Comparison of ENCODE assay signal across 21 cellular contexts in genomic region chrX:38519651-38520050, GRCh38. TPM values are rescaled to one million over a fixed set of nuclear protein-coding genes. Genes with fewer than 3 reads are reported as not detected.
DNase-seq lines count a peak whose midpoint lies in the region; ATAC-seq, FAIRE-seq and TF ChIP-seq lines count a peak whose summit lies in the region.
"Had no signal": no experiment of that assay in that cellular context is flagged by ENCODE, and none has a peak within 500 bp of the region (broad histone marks: within the 10 kb centered on the region; RNA-seq: fewer than 3 reads in every experiment).

No MANE protein-coding gene starts in this region.

- TF ChIP-seq EP300 in H1 (IDR thresholded peaks at IDR 0.05; ENCODE audit: borderline replicate concordance in 1 of 2, low read depth in 2 of 2, low read length in 2 of 2), result no peak

- H3K27me3 ChIP-seq in H1 (replicated peaks in 1 of 4; ENCODE audit: control insufficient read depth in 3 of 4, extremely low read depth in 1 of 4, insufficient read depth in 3 of 4, low read length in 3 of 4) (no peaks in the 10 kb centered on the region), GM23338 (ENCODE audit: insufficient read depth) (no peaks in the 10 kb centered on the region)
- H3K27me3 ChIP-seq: BE2C had no signal

- H3K4me1 ChIP-seq in H1 (replicated peaks in 1 of 4; ENCODE audit: control insufficient read depth in 3 of 4, insufficient read depth in 4 of 4, low read length in 3 of 4) (no peaks in the 10 kb centered on the region), GM23338 (ENCODE audit: insufficient read depth) (no peaks in the 10 kb centered on the region)
- H3K4me1 ChIP-seq: BE2C had no signal

- peaks cover 14% of the 10 kb centered on the region for H3K4me1 Mint-ChIP-seq in neural crest cell
- H3K4me1 Mint-ChIP-seq in GM23338, result no peaks in the 10 kb centered on the region
- no peaks in the 10 kb centered on the region for H3K4me1 Mint-ChIP-seq in activated CD4-positive, alpha-beta T cell treated with anti-CD3 and anti-CD28 coated beads, Interleukin-2, amount 10 ng/mL, durations not matched to agents 7 days and 5 days
- H3K4me1 Mint-ChIP-seq: CD4-positive, CD25-positive, alpha-beta regulatory T cell; CD8-positive, alpha-beta memory T cell had no signal

- H3K79me1 ChIP-seq in H1 (ENCODE audit: low read depth, low read length), result no peaks in the 10 kb centered on the region

- no peak for TF ChIP-seq POLR2A in H1 (IDR thresholded peaks at IDR 0.05; ENCODE audit: control extremely low read depth in 1 of 2, low read depth in 2 of 2, low read length in 2 of 2)

- no peak overlapping the region for H2BK120ac ChIP-seq in H1 (replicated peaks; ENCODE audit: low read depth, low read length)

- H4K20me1 ChIP-seq in H1 (replicated peaks in 1 of 2; ENCODE audit: control insufficient read depth in 1 of 2, insufficient read depth in 2 of 2, low read length in 2 of 2), result no peaks in the 10 kb centered on the region
- no peaks in the 10 kb centered on the region for H4K20me1 ChIP-seq in GM23338 (replicated peaks; ENCODE audit: insufficient read depth)

- H2BK15ac ChIP-seq in H1 (ENCODE audit: low read length), result no peak overlapping the region

- CTCF ChIA-PET in H1 (lab: Charles Lee; ENCODE audit: partially characterized antibody), result no interaction called here
- CTCF ChIA-PET in activated CD4-positive, alpha-beta T cell treated with anti-CD3 and anti-CD28 coated beads, Interleukin-2, amount 10 ng/mL, durations not matched to agents 7 days and 5 days (lab: Charles Lee), result no interaction called here

- 91% methylated on average over 6 of the region's 6 CpGs; no CpG with 5 or more reads in 1 of the 2 experiments for WGBS in H1 (ENCODE audit: extremely low coverage in 1 of 2, insufficient coverage in 1 of 2, insufficient read length in 1 of 2, insufficient replicate concordance in 2 of 2, low coverage in 1 of 2, low lambda C conversion rate in 2 of 2, missing lambda C conversion rate in 1 of 2), 2 experiments

- H2BK12ac ChIP-seq in H1 (ENCODE audit: low read depth, low read length), result no peak overlapping the region

- TF ChIP-seq RAD21 in H1 (IDR thresholded peaks at IDR 0.05 in 1 of 2, conservative IDR thresholded peaks at IDR 0.05 in 1 of 2; ENCODE audit: low read depth in 2 of 2, low read length in 2 of 2), result no peak

- no peak for TF ChIP-seq CTCF in H1 (IDR thresholded peaks at IDR 0.05; ENCODE audit: control extremely low read depth in 1 of 3, insufficient read depth in 1 of 3, low read depth in 1 of 3, low read length in 3 of 3)
- TF ChIP-seq CTCF in neural crest cell (conservative IDR thresholded peaks at IDR 0.05), result no peak
- no peak for TF ChIP-seq CTCF in GM23338 (conservative IDR thresholded peaks at IDR 0.05; ENCODE audit: low read depth in 2 of 2)

- no peaks in the 10 kb centered on the region for H3F3A ChIP-seq in GM23338 (replicated peaks; ENCODE audit: low read depth)

- H3K27ac Mint-ChIP-seq in neural crest cell (ENCODE audit: unreplicated experiment) (peak overlapping the region; percentile 61), GM23338 (no peak overlapping the region)
- no peak overlapping the region for H3K27ac Mint-ChIP-seq in activated CD4-positive, alpha-beta T cell treated with anti-CD3 and anti-CD28 coated beads, Interleukin-2, amount 10 ng/mL, durations not matched to agents 7 days and 5 days
- H3K27ac Mint-ChIP-seq: CD4-positive, CD25-positive, alpha-beta regulatory T cell; CD8-positive, alpha-beta memory T cell had no signal

- H3K9ac ChIP-seq in H1 (replicated peaks in 1 of 4; ENCODE audit: extremely low read depth in 1 of 4, low read depth in 3 of 4, low read length in 3 of 4), result no peak overlapping the region

- H3K9me2 ChIP-seq in GM23338 (ENCODE audit: insufficient read depth), result no peaks in the 10 kb centered on the region

- no peak overlapping the region for H4K8ac ChIP-seq in H1 (ENCODE audit: extremely low read depth, insufficient read depth, low read length)

- DNase-seq in ELF-1 (ENCODE audit: low read depth, low spot score), result peak; percentile 1
- DNase-seq in NCI-H2227 (lab: John Stamatoyannopoulos, UW; ENCODE audit: unreplicated experiment), result peak; percentile 19
- no peak for DNase-seq in H1 (ENCODE audit: low read depth in 1 of 2, low spot score in 2 of 2)
- DNase-seq in neural crest cell (ENCODE audit: low read depth, low spot score), result no peak
- DNase-seq in GM23338 (ENCODE audit: low spot score), result no peak
- no peak for DNase-seq in SW480 (ENCODE audit: low spot score)
- no peak for DNase-seq in activated CD4-positive, alpha-beta T cell treated with anti-CD3 and anti-CD28 coated beads, Interleukin-2, amount 10 ng/mL, durations not matched to agents 7 days and 5 days
- DNase-seq in NCI-H345 (lab: John Stamatoyannopoulos, UW), result no peak
- DNase-seq: ACHN; BE2C; C1 segment of cervical spinal cord; CD4-positive, CD25-positive, alpha-beta regulatory T cell; CD8-positive, alpha-beta memory T cell; COR-L47; DMS79; GF-D8; HCEC 1CT had no signal

- no peak overlapping the region for H3K23ac ChIP-seq in H1 (ENCODE audit: insufficient read length)

- H3K9me3 Mint-ChIP-seq in neural crest cell (peaks cover 5% of the 10 kb centered on the region), GM23338 (no peaks in the 10 kb centered on the region)
- no peaks in the 10 kb centered on the region for H3K9me3 Mint-ChIP-seq in activated CD4-positive, alpha-beta T cell treated with anti-CD3 and anti-CD28 coated beads, Interleukin-2, amount 10 ng/mL, durations not matched to agents 7 days and 5 days

- H3K23me2 ChIP-seq in H1 (ENCODE audit: low read depth, low read length), result no peaks in the 10 kb centered on the region

- no peaks in the 10 kb centered on the region for H3K27me3 Mint-ChIP-seq in neural crest cell (ENCODE audit: low read depth)
- no peaks in the 10 kb centered on the region for H3K27me3 Mint-ChIP-seq in GM23338 (ENCODE audit: insufficient read depth, low read depth, poor library complexity)
- H3K27me3 Mint-ChIP-seq in activated CD4-positive, alpha-beta T cell treated with anti-CD3 and anti-CD28 coated beads, Interleukin-2, amount 10 ng/mL, durations not matched to agents 7 days and 5 days, result no peaks in the 10 kb centered on the region
- H3K27me3 Mint-ChIP-seq: CD4-positive, CD25-positive, alpha-beta regulatory T cell had no signal

- no peak overlapping the region for H2AK5ac ChIP-seq in H1 (ENCODE audit: low read depth, low read length)

- no peak overlapping the region for H4K91ac ChIP-seq in H1 (replicated peaks; ENCODE audit: insufficient read length, low read length)

- H3K27ac ChIP-seq in H1 (ENCODE audit: low read depth, low read length) (no peak overlapping the region), GM23338 (ENCODE audit: low read depth) (no peak overlapping the region)

- H3K4me3 ChIP-seq in H1 (ENCODE audit: extremely low read depth in 1 of 4, insufficient read depth in 2 of 4, low read depth in 3 of 4, low read length in 4 of 4), result no peak overlapping the region
- no peak overlapping the region for H3K4me3 ChIP-seq in GM23338

- POLR2A ChIA-PET in H1 (lab: Charles Lee; ENCODE audit: partially characterized antibody), result no interaction called here
- POLR2A ChIA-PET in activated CD4-positive, alpha-beta T cell treated with anti-CD3 and anti-CD28 coated beads, Interleukin-2, amount 10 ng/mL, durations not matched to agents 7 days and 5 days (lab: Charles Lee), result no interaction called here

- H3K36me3 Mint-ChIP-seq in neural crest cell (ENCODE audit: low read depth) (no peaks in the 10 kb centered on the region), GM23338 (ENCODE audit: low read depth) (no peaks in the 10 kb centered on the region)
- no peaks in the 10 kb centered on the region for H3K36me3 Mint-ChIP-seq in activated CD4-positive, alpha-beta T cell treated with anti-CD3 and anti-CD28 coated beads, Interleukin-2, amount 10 ng/mL, durations not matched to agents 7 days and 5 days (ENCODE audit: low read depth)
- H3K36me3 Mint-ChIP-seq: CD4-positive, CD25-positive, alpha-beta regulatory T cell; CD8-positive, alpha-beta memory T cell had no signal

- H3K18ac ChIP-seq in H1 (ENCODE audit: extremely low read depth, low read length), result no peak overlapping the region

- H4K5ac ChIP-seq in H1 (ENCODE audit: insufficient read length, low read depth, low read length), result no peak overlapping the region

- H3K36me3 ChIP-seq in H1 (ENCODE audit: control insufficient read depth in 2 of 4, insufficient read depth in 4 of 4, low read length in 3 of 4) (no peaks in the 10 kb centered on the region), GM23338 (ENCODE audit: insufficient read depth) (no peaks in the 10 kb centered on the region)
- H3K36me3 ChIP-seq: BE2C had no signal

- H2AFZ ChIP-seq in H1 (ENCODE audit: low read length) (peak overlapping the region; percentile 76; the same call in 1 of the 2 replicates), GM23338 (no peak overlapping the region)

- no peaks in the 10 kb centered on the region for H3K9me3 ChIP-seq in H1 (ENCODE audit: insufficient read depth in 2 of 2, low read depth in 1 of 2, low read length in 1 of 2)
- H3K9me3 ChIP-seq: BE2C had no signal

- H2BK20ac ChIP-seq in H1 (ENCODE audit: low read length), result no peak overlapping the region

- H3K4me3 Mint-ChIP-seq in neural crest cell, result no peak overlapping the region
- no peak overlapping the region for H3K4me3 Mint-ChIP-seq in GM23338
- no peak overlapping the region for H3K4me3 Mint-ChIP-seq in activated CD4-positive, alpha-beta T cell treated with anti-CD3 and anti-CD28 coated beads, Interleukin-2, amount 10 ng/mL, durations not matched to agents 7 days and 5 days
- H3K4me3 Mint-ChIP-seq: CD4-positive, CD25-positive, alpha-beta regulatory T cell; CD8-positive, alpha-beta memory T cell had no signal

- H2BK5ac ChIP-seq in H1 (ENCODE audit: low read depth, low read length), result no peak overlapping the region

- no peak overlapping the region for H3K14ac ChIP-seq in H1 (ENCODE audit: insufficient read length)

- no peak overlapping the region for H3K4me2 ChIP-seq in H1 (ENCODE audit: insufficient read depth in 1 of 2, low read depth in 2 of 2, low read length in 2 of 2)
- H3K4me2 ChIP-seq in GM23338, result no peak overlapping the region

- no peak for FAIRE-seq in H1 (lab: Jason Lieb, UNC)
- FAIRE-seq: A204.1, GM19239, H54 had no signal

- H3K79me2 ChIP-seq in H1 (ENCODE audit: control insufficient read depth in 1 of 2, insufficient read depth in 2 of 2, low read length in 2 of 2) (no peaks in the 10 kb centered on the region), GM23338 (replicated peaks; ENCODE audit: insufficient read depth) (no peaks in the 10 kb centered on the region)

- H3K4ac ChIP-seq in H1 (replicated peaks; ENCODE audit: insufficient read length, low read depth, low read length), result no peak overlapping the region

- no peak for ATAC-seq in GM23338

- H3K56ac ChIP-seq in H1 (replicated peaks; ENCODE audit: insufficient read length, low read depth, low read length), result no peak overlapping the region

RNA-seq across cellular contexts. Expression of gene TSPAN7, which starts 41.7 kb away (rescaled TPM):
- total RNA-seq in H1 (2021; fragmentation: NEBNext Ultra II Directional; extraction: Animal tissue kit (Norgen Biotek cat#: 25700)), result 31.7 and 32.1 TPM in 2 replicates
- polyA plus RNA-seq in H1 (2011; rRNA removed), result 34.3 and 37.7 TPM in 2 replicates
- polyA plus RNA-seq in H1 (2011; cell fraction: cytosol; rRNA removed), result 27.6 TPM
- polyA plus RNA-seq in H1 (2011; cell fraction: nucleus; rRNA removed), result 31.9 TPM
- polyA plus RNA-seq in H1 (2012, experiment 1 of 2), result 26.1 to 30.0 TPM (median 28.2 TPM) in 4 replicates
- polyA plus RNA-seq in H1 (2012, experiment 2 of 2), result 20.6 TPM
- 40.9 TPM for polyA plus RNA-seq in H1 (2013, experiment 1 of 2)
- polyA plus RNA-seq in H1 (2013, experiment 2 of 2), result 47.4 TPM
- polyA minus RNA-seq in H1 (2011; rRNA and poly(A)+ RNA removed), result 29.0 and 36.2 TPM in 2 replicates
- polyA minus RNA-seq in H1 (2011; cell fraction: cytosol; rRNA and poly(A)+ RNA removed), result 13.1 TPM
- 15.7 TPM for polyA minus RNA-seq in H1 (2011; cell fraction: nucleus; rRNA and poly(A)+ RNA removed)
- 9.1 and 9.7 TPM in 2 replicates for total RNA-seq in neural crest cell
- total RNA-seq in GM23338 (2014; rRNA removed; shearing (Covaris generic)), result 5.9 and 7.2 TPM in 2 replicates
- 10.4 and 11.5 TPM in 2 replicates for polyA plus RNA-seq in GM23338 (2016; fragmentation: Nextera tagmentation; extraction: Ambion mirVana)
- under 1 TPM; 0.12 to 0.21 TPM for total RNA-seq in activated CD4-positive, alpha-beta T cell treated with anti-CD3 and anti-CD28 coated beads, Interleukin-2, amount 10 ng/mL, durations not matched to agents 7 days and 5 days
- total RNA-seq: CD4-positive, CD25-positive, alpha-beta regulatory T cell; HT-29 had no signal

Comparison
In these comparisons a context has a peak if more than half of its experiments do, and no peak if none do; other contexts are left out.
1. DNase-seq: peak in ELF-1 (single experiment) and NCI-H2227 (single experiment); none in H1 (0 of 2), neural crest cell (single experiment), GM23338 (single experiment), SW480 (single experiment), activated CD4-positive, alpha-beta T cell treated with anti-CD3 and anti-CD28 coated beads, Interleukin-2, amount 10 ng/mL, durations not matched to agents 7 days and 5 days (single experiment) and NCI-H345 (single experiment).